In genomic region chr16:10934325-10935107, GRCh38 we compare ENCODE assay signal across 1 cellular context.
TF ChIP-seq lines count a peak whose summit lies in the region.

No MANE protein-coding gene starts in this region.

TF ChIP-seq in GM12878, 131 proteins besides CTCF, POLR2A, EP300 and RAD21:
- no peak for TF ChIP-seq SP1 (IDR thresholded peaks at IDR 0.05; ENCODE audit: low read depth, low read length)
- peak; percentile 72 for TF ChIP-seq POLR2AphosphoS2 (IDR thresholded peaks at IDR 0.05; ENCODE audit: low read depth, low read length)
- TF ChIP-seq POLR2AphosphoS5 (IDR thresholded peaks at IDR 0.05; ENCODE audit: low read length) = peak; percentile 61; the same call in 1 of the 2 replicates
- TF ChIP-seq EGR1 (IDR thresholded peaks at IDR 0.05; ENCODE audit: borderline replicate concordance in 1 of 2, low read depth in 2 of 2, low read length in 2 of 2) = no peak
- peak; percentile 7 for TF ChIP-seq BCL3 (IDR thresholded peaks at IDR 0.05; ENCODE audit: borderline replicate concordance, insufficient read depth, low read depth, low read length, poor library complexity, severe bottlenecking)
- no peak for TF ChIP-seq MXI1 (IDR thresholded peaks at IDR 0.05; ENCODE audit: low read depth, low read length)
TF ChIP-seq in GM12878: peak in this region for 3.
